ENCODE assay signal across 11 cellular contexts in genomic region chr1:79323240-79324025, GRCh38.
A peak's percentile ranks its signal among the peaks of the same experiment; 100 is the strongest.
DNase-seq lines count a peak whose midpoint lies in the region; TF ChIP-seq lines count a peak whose summit lies in the region.
"Had no signal": no experiment of that assay in that cellular context is flagged by ENCODE, and none has a peak within 500 bp of the region (broad histone marks: within the 10 kb centered on the region; RNA-seq: fewer than 3 reads in every experiment).

No MANE protein-coding gene starts in this region.

- CTCF ChIA-PET in RWPE1 (lab: Yijun Ruan, JAX): interaction anchor here (0.5 kb wide), 1 partner anchor 1070 kb away, joined by 3 read pairs; no protein-coding TSS in a partner anchor

- DNase-seq in NCI-H1694 treated with DMSO at 0.1 percent for 48 hours (lab: John Stamatoyannopoulos, UW) (peak; percentile 1), NCI-H1694 (lab: John Stamatoyannopoulos, UW) (no peak), RWPE1 (ENCODE audit: low spot score) (peak; percentile 80), fibroblast of the aortic adventitia (ENCODE audit: low read depth) (peak; percentile 99), smooth muscle cell of the brain vasculature (ENCODE audit: low read depth, low spot score) (peak; percentile 60), NCI-H1436 treated with DMSO at 0.1 percent for 48 hours (lab: John Stamatoyannopoulos, UW) (no peak), DMS114 treated with DMSO at 0.1 percent for 48 hours (lab: John Stamatoyannopoulos, UW; ENCODE audit: unreplicated experiment) (no peak), stomach (no peak)
- DNase-seq: 8988T, kidney, NCI-H2081 treated with DMSO at 0.1 percent for 48 hours had no signal

- TF ChIP-seq CTCF in RWPE1 (conservative IDR thresholded peaks at IDR 0.05; ENCODE audit: low read depth) (no peak), fibroblast of the aortic adventitia (IDR thresholded peaks at IDR 0.05; ENCODE audit: insufficient read depth, low read length) (no peak), stomach (IDR thresholded peaks at IDR 0.05) (no peak)

- POLR2A ChIA-PET in RWPE1 (lab: Yijun Ruan, JAX; ENCODE audit: low non-redundant PET): no interaction called here

- no peaks in the 10 kb centered on the region for H3K36me3 ChIP-seq in stomach

- H3K4me3 ChIP-seq in fibroblast of the aortic adventitia (ENCODE audit: low read depth, low read length): no peak overlapping the region
- no peak overlapping the region for H3K4me3 ChIP-seq in stomach

- intact Hi-C loops in stomach (cut with DNase I; ENCODE audit: low total_unique reads): no loop called here

- no peak for TF ChIP-seq POLR2A in stomach (IDR thresholded peaks at IDR 0.05)

- peaks cover 0 to 4% (median 0%) of the 10 kb centered on the region in 4 donors for H3K9me3 ChIP-seq in stomach

- H3K4me1 ChIP-seq in stomach: no peaks in the 10 kb centered on the region

- no peak for TF ChIP-seq EP300 in stomach (IDR thresholded peaks at IDR 0.05)

- WGBS in stomach, 5 donors: 3 to 35% (median 20%) methylated on average over 1 of the region's 1 CpG

- H3K27me3 ChIP-seq in stomach: no peaks in the 10 kb centered on the region

- H3K27ac ChIP-seq in RWPE1 (peak overlapping the region; percentile 79), stomach (no peak overlapping the region)

Comparison
In these comparisons a context has a peak if more than half of its experiments do, and no peak if none do; other contexts are left out.
1. DNase-seq: peak in NCI-H1694 treated with DMSO at 0.1 percent for 48 hours (single experiment), RWPE1 (single experiment), fibroblast of the aortic adventitia (single experiment) and smooth muscle cell of the brain vasculature (single experiment); none in NCI-H1694 (single experiment), NCI-H1436 treated with DMSO at 0.1 percent for 48 hours (single experiment), DMS114 treated with DMSO at 0.1 percent for 48 hours (single experiment) and stomach (single experiment).